Comparison of ENCODE assay signal across 10 cellular contexts in the genomic region with DNA sequence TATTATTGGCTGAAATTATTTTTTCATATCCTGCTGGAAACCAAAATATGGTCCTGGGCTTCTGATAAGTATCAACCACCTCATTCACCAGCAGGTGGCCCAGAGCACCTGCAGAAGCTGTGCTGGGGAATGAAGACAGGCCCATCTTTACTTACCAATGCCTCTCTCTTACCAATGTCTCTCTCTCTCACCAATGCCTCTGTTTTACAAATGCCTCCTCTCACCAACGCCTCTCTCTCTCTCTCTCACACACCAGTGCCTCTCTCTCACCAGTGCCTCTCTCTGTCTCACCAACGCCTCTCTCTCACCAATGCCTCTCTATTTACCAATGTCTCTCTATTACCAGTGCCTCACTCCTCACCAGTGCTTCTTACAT. TPM values are rescaled to one million over a fixed set of nuclear protein-coding genes. Genes with fewer than 3 reads are reported as not detected.
DNase-seq lines count a peak whose midpoint lies in the region; ATAC-seq lines count a peak whose summit lies in the region.
"Had no signal": no experiment of that assay in that cellular context is flagged by ENCODE, and none has a peak within 500 bp of the region (broad histone marks: within the 10 kb centered on the region; RNA-seq: fewer than 3 reads in every experiment).

No MANE protein-coding gene starts in this region.

- peaks cover 58% of the 10 kb centered on the region for H3K4me1 Mint-ChIP-seq in activated naive CD4-positive, alpha-beta T cell treated with anti-CD3 and anti-CD28 coated beads, Interleukin-2, amount 10 ng/mL, durations not matched to agents 7 days and 5 days

- no peaks in the 10 kb centered on the region for H3K27me3 ChIP-seq in aorta (ENCODE audit: control insufficient read depth in 1 of 2, insufficient read depth in 2 of 2, low read length in 1 of 2)

- ATAC-seq in GM19397 (IDR thresholded peaks at IDR 0.05; ENCODE audit: unreplicated experiment), result peak; percentile 38
- ATAC-seq in GM19324 (IDR thresholded peaks at IDR 0.05; ENCODE audit: low FRiP score, unreplicated experiment), result no peak
- no peak for ATAC-seq in aorta (ENCODE audit: low FRiP score)
- ATAC-seq: body of pancreas had no signal

- H3K4me3 ChIP-seq in aorta (ENCODE audit: low read length in 2 of 2), result no peak overlapping the region
- H3K4me3 ChIP-seq: body of pancreas, skin epidermis had no signal

- peak overlapping the region; percentile 100 for H3K4me3 Mint-ChIP-seq in activated naive CD4-positive, alpha-beta T cell treated with anti-CD3 and anti-CD28 coated beads, Interleukin-2, amount 10 ng/mL, durations not matched to agents 7 days and 5 days

- WGBS in aorta, 2 donors, result 38 to 39% methylated on average over 2 of the region's 2 CpGs

- DNase-seq in COLO668 (lab: John Stamatoyannopoulos, UW; ENCODE audit: unreplicated experiment) (peak; percentile 36), NCI-H526 treated with DMSO at 0.1 percent for 48 hours (lab: John Stamatoyannopoulos, UW) (peak; percentile 22), iPS-NIHi7 (ENCODE audit: extremely low spot score) (no peak), aorta (no peak)
- DNase-seq in activated naive CD4-positive, alpha-beta T cell treated with anti-CD3 and anti-CD28 coated beads, Interleukin-2, amount 10 ng/mL, durations not matched to agents 7 days and 5 days, result peak; percentile 81
- peak in 2 of 3 experiments; percentile 41 to 42 for DNase-seq in stimulated activated CD4-positive, alpha-beta T cell treated with anti-CD3 and anti-CD28 coated beads, TNF-alpha, amount 100 ng/mL, for 4 hours (ENCODE audit: low read depth in 3 of 3)

- no peaks in the 10 kb centered on the region for H3K9me3 ChIP-seq in aorta (ENCODE audit: control insufficient read depth, low read length)
- H3K9me3 ChIP-seq: body of pancreas had no signal

- H3K36me3 Mint-ChIP-seq in activated naive CD4-positive, alpha-beta T cell treated with anti-CD3 and anti-CD28 coated beads, Interleukin-2, amount 10 ng/mL, durations not matched to agents 7 days and 5 days, result peaks cover 23% of the 10 kb centered on the region

- intact Hi-C loops in aorta (cut with DNase I), result no loop called here

- H3K9me3 Mint-ChIP-seq in activated naive CD4-positive, alpha-beta T cell treated with anti-CD3 and anti-CD28 coated beads, Interleukin-2, amount 10 ng/mL, durations not matched to agents 7 days and 5 days, result no peaks in the 10 kb centered on the region

- H3K27ac ChIP-seq in aorta (ENCODE audit: low read depth in 1 of 2, low read length in 2 of 2), result no peak overlapping the region
- H3K27ac ChIP-seq: body of pancreas, skin epidermis had no signal

- H3K27me3 Mint-ChIP-seq in activated naive CD4-positive, alpha-beta T cell treated with anti-CD3 and anti-CD28 coated beads, Interleukin-2, amount 10 ng/mL, durations not matched to agents 7 days and 5 days, result peaks cover 8% of the 10 kb centered on the region

- CTCF ChIA-PET in activated naive CD4-positive, alpha-beta T cell treated with anti-CD3 and anti-CD28 coated beads, Interleukin-2, amount 10 ng/mL, durations not matched to agents 7 days and 5 days (lab: Charles Lee), result interaction anchor here (0.8 to 9.6 kb wide), 28 partner anchors 9 to 322 kb away, joined by 3 to 489 read pairs (median 6); a partner anchor contains a TSS

- H3K4me1 ChIP-seq in aorta (ENCODE audit: control insufficient read depth in 1 of 2, insufficient read depth in 2 of 2, low read length in 2 of 2), result no peaks in the 10 kb centered on the region

- H3K36me3 ChIP-seq in aorta (ENCODE audit: control insufficient read depth in 1 of 2, insufficient read depth in 2 of 2, low read length in 1 of 2), result no peaks in the 10 kb centered on the region

- H3K27ac Mint-ChIP-seq in activated naive CD4-positive, alpha-beta T cell treated with anti-CD3 and anti-CD28 coated beads, Interleukin-2, amount 10 ng/mL, durations not matched to agents 7 days and 5 days, result peak overlapping the region; percentile 87

RNA-seq across cellular contexts. Expression of a gene that starts 2.3 kb away (rescaled TPM):
- 1 to 10 TPM; 1.2 to 1.9 TPM for total RNA-seq in aorta
- 1 to 10 TPM in 1 of 2 donors, under 1 TPM in 1; 0.49 to 2.0 TPM for polyA plus RNA-seq in aorta
- total RNA-seq: body of pancreas had no signal

Comparison
In these comparisons a context has a peak if more than half of its experiments do, and no peak if none do; other contexts are left out.
1. DNase-seq: peak in COLO668 (single experiment), NCI-H526 treated with DMSO at 0.1 percent for 48 hours (single experiment), activated naive CD4-positive, alpha-beta T cell treated with anti-CD3 and anti-CD28 coated beads, Interleukin-2, amount 10 ng/mL, durations not matched to agents 7 days and 5 days (single experiment) and stimulated activated CD4-positive, alpha-beta T cell treated with anti-CD3 and anti-CD28 coated beads, TNF-alpha, amount 100 ng/mL, for 4 hours (2 of 3); none in iPS-NIHi7 (single experiment) and aorta (0 of 2).